16 cellular contexts compared by ENCODE assay signal in the genomic region with DNA sequence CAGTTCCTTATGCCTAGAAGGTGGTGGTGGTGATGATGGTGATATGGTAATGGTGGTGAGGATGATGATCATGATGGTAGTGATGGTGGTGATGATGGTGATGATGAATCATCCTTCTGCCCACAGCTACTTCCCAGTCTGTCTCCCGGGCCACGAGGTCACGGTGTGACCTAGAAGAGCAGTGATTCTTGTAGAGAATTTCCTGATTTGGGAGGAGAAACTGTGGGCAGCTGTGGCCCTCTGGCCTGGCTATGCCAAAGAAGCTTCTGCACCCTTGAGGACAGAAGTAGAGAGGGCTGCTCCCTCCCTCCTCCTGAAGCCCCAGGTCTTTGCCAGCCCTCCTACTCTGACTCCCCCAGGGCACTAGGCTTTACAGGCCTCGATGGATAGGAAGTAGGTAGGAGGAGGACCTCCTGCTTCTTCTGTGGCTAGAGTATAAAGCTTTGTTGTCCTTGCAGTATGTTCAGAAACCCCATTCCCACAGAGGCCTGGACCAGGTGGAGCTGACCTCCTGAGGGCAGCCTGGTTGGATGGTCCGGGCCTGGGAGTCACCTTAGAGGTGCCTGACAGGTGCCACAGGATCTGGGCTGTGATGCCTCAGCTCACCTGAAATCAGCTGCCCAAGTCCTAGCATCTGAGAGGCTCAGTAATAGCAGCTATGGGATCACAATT. TPM values are rescaled to one million over a fixed set of nuclear protein-coding genes. Genes with fewer than 3 reads are reported as not detected.
DNase-seq lines count a peak whose midpoint lies in the region; ATAC-seq and FAIRE-seq lines count a peak whose summit lies in the region.
"Had no signal": no experiment of that assay in that cellular context is flagged by ENCODE, and none has a peak within 500 bp of the region (broad histone marks: within the 10 kb centered on the region; RNA-seq: fewer than 3 reads in every experiment).

No MANE protein-coding gene starts in this region.

- peak overlapping the region; percentile 71 for H3K27ac ChIP-seq in thymus (ENCODE audit: low read depth)
- H3K27ac ChIP-seq: ascending aorta, stomach had no signal

- H3K9me3 Mint-ChIP-seq in central memory CD8-positive, alpha-beta T cell: no peaks in the 10 kb centered on the region
- H3K9me3 Mint-ChIP-seq: HFFc6 had no signal

- no peak overlapping the region for H3K4me3 Mint-ChIP-seq in central memory CD8-positive, alpha-beta T cell
- H3K4me3 Mint-ChIP-seq: B cell, HFFc6 had no signal

- FAIRE-seq in RCC 7860 (lab: Jason Lieb, UNC): no peak

- peaks cover 33% of the 10 kb centered on the region for H3K4me1 Mint-ChIP-seq in central memory CD8-positive, alpha-beta T cell
- H3K4me1 Mint-ChIP-seq: B cell had no signal

- peak; percentile 5 to 22 (median 12) for DNase-seq in stimulated activated CD4-positive, alpha-beta T cell treated with anti-CD3 and anti-CD28 coated beads, Interleukin-12 subunit alpha, Interleukin-12 subunit beta, amount 100 ng/mL, for 48 hours (ENCODE audit: low read depth in 2 of 3, low spot score in 1 of 3)
- DNase-seq in stimulated activated CD4-positive, alpha-beta T cell treated with anti-CD3 and anti-CD28 coated beads, Interleukin-4, amount 100 ng/mL, for 4 hours: no peak
- DNase-seq in RCC 7860 (ENCODE audit: low spot score) (peak; percentile 13), NCI-H748 (lab: John Stamatoyannopoulos, UW; ENCODE audit: unreplicated experiment) (no peak), activated gamma-delta T cell (lab: John Stamatoyannopoulos, UW) (no peak), cerebellar nuclear complex (lab: John Stamatoyannopoulos, UW) (no peak)
- DNase-seq in central memory CD8-positive, alpha-beta T cell (ENCODE audit: low spot score in 2 of 2): no peak
- DNase-seq: GF-D8, HFFc6, KBM-7, NCI-H2029 treated with DMSO at 0.1 percent for 48 hours, posterior cingulate gyrus, stomach had no signal

- H3K36me3 Mint-ChIP-seq in central memory CD8-positive, alpha-beta T cell (ENCODE audit: insufficient read depth): no peaks in the 10 kb centered on the region

- no peaks in the 10 kb centered on the region for H3K27me3 Mint-ChIP-seq in central memory CD8-positive, alpha-beta T cell

- peak overlapping the region; percentile 83 for H3K27ac Mint-ChIP-seq in central memory CD8-positive, alpha-beta T cell (ENCODE audit: low read depth)
- H3K27ac Mint-ChIP-seq: B cell, HFFc6 had no signal

- no peaks in the 10 kb centered on the region for H3K27me3 ChIP-seq in thymus (ENCODE audit: control insufficient read depth, insufficient read depth)
- H3K27me3 ChIP-seq: ascending aorta, stomach had no signal

- 94% methylated on average over 5 of the region's 5 CpGs for WGBS in thymus

- no peak for ATAC-seq in central memory CD8-positive, alpha-beta T cell (replicated peaks; ENCODE audit: extremely low read depth, poor library complexity, severe bottlenecking)

- no peak overlapping the region for H3K4me3 ChIP-seq in thymus (ENCODE audit: low read length)
- H3K4me3 ChIP-seq: ascending aorta, stomach had no signal

- H3K9me3 ChIP-seq in thymus (ENCODE audit: control insufficient read depth): no peaks in the 10 kb centered on the region
- H3K9me3 ChIP-seq: ascending aorta, stomach had no signal

- H3K36me3 ChIP-seq in thymus (ENCODE audit: control insufficient read depth, insufficient read depth): no peaks in the 10 kb centered on the region
- H3K36me3 ChIP-seq: ascending aorta, stomach had no signal

- H3K4me1 ChIP-seq in thymus (ENCODE audit: control insufficient read depth, insufficient read depth, low read length): no peaks in the 10 kb centered on the region
- H3K4me1 ChIP-seq: ascending aorta had no signal

RNA-seq across cellular contexts. Expression of a gene that starts 57.9 kb away (rescaled TPM):
- polyA plus RNA-seq in thymus: 48.9 TPM

Comparison
In these comparisons a context has a peak if more than half of its experiments do, and no peak if none do; other contexts are left out.
1. DNase-seq: peak in stimulated activated CD4-positive, alpha-beta T cell treated with anti-CD3 and anti-CD28 coated beads, Interleukin-12 subunit alpha, Interleukin-12 subunit beta, amount 100 ng/mL, for 48 hours (3 of 3) and RCC 7860 (single experiment); none in stimulated activated CD4-positive, alpha-beta T cell treated with anti-CD3 and anti-CD28 coated beads, Interleukin-4, amount 100 ng/mL, for 4 hours (0 of 2), central memory CD8-positive, alpha-beta T cell (0 of 2), NCI-H748 (single experiment), activated gamma-delta T cell (single experiment) and cerebellar nuclear complex (0 of 2).